ENCODE assay signal across 25 cellular contexts in genomic region chr7:97001221-97001620, GRCh38. TPM values are rescaled to one million over a fixed set of nuclear protein-coding genes. Genes with fewer than 3 reads are reported as not detected.
"Had no signal": no experiment of that assay in that cellular context is flagged by ENCODE, and none has a peak within 500 bp of the region (broad histone marks: within the 10 kb centered on the region; RNA-seq: fewer than 3 reads in every experiment).

No MANE protein-coding gene starts in this region.

- H3K4me1 Mint-ChIP-seq: stimulated activated effector memory CD8-positive, alpha-beta T cell treated with anti-CD3 and anti-CD28 coated beads, Interleukin-12 subunit alpha, Interleukin-12 subunit beta, amount 100 ng/mL, for 72 hours had no signal

- H3K9me3 Mint-ChIP-seq: activated naive CD4-positive, alpha-beta T cell treated with anti-CD3 and anti-CD28 coated beads, Interleukin-2, amount 50 U/mL, for 24 hours; nephron; stimulated activated effector memory CD8-positive, alpha-beta T cell treated with anti-CD3 and anti-CD28 coated beads, Interleukin-12 subunit alpha, Interleukin-12 subunit beta, amount 100 ng/mL, for 72 hours; WTC11 had no signal

- H3K36me3 ChIP-seq: brain microvascular endothelial cell, esophagus squamous epithelium, gastroesophageal sphincter, transverse colon, vagina had no signal

- H3K4me3 Mint-ChIP-seq: activated naive CD4-positive, alpha-beta T cell treated with anti-CD3 and anti-CD28 coated beads, Interleukin-2, amount 50 U/mL, for 24 hours; effector memory CD8-positive, alpha-beta T cell; nephron; stimulated activated effector memory CD8-positive, alpha-beta T cell treated with anti-CD3 and anti-CD28 coated beads, Interleukin-12 subunit alpha, Interleukin-12 subunit beta, amount 100 ng/mL, for 72 hours had no signal

- H3K27ac ChIP-seq: brain microvascular endothelial cell, esophagus squamous epithelium, gastroesophageal sphincter, transverse colon, vagina had no signal

- DNase-seq: activated gamma-delta T cell treated with Interleukin-2 at 50 U/mL for 16 hours; activated T-cell treated with anti-CD3 and anti-CD28 coated beads, Interleukin-2, amount 50 U/mL, for 1 hour; anterior cingulate cortex; brain microvascular endothelial cell; central memory CD4-positive, alpha-beta T cell; dorsolateral prefrontal cortex; effector memory CD8-positive, alpha-beta T cell; esophagus squamous epithelium; hypothalamus; left ventricle myocardium superior; occipital lobe; small intestine; stimulated activated CD4-positive, alpha-beta T cell treated with anti-CD3 and anti-CD28 coated beads, Interleukin-2, amount 100 ng/mL, for 24 hours; T1000; transverse colon had no signal

- H3K36me3 Mint-ChIP-seq: stimulated activated effector memory CD8-positive, alpha-beta T cell treated with anti-CD3 and anti-CD28 coated beads, Interleukin-12 subunit alpha, Interleukin-12 subunit beta, amount 100 ng/mL, for 72 hours; WTC11 had no signal

- H3K4me3 ChIP-seq: esophagus squamous epithelium, gastroesophageal sphincter, transverse colon, vagina had no signal

- H3K27ac Mint-ChIP-seq: activated naive CD4-positive, alpha-beta T cell treated with anti-CD3 and anti-CD28 coated beads, Interleukin-2, amount 50 U/mL, for 24 hours; effector memory CD8-positive, alpha-beta T cell; nephron; stimulated activated effector memory CD8-positive, alpha-beta T cell treated with anti-CD3 and anti-CD28 coated beads, Interleukin-12 subunit alpha, Interleukin-12 subunit beta, amount 100 ng/mL, for 72 hours; WTC11 had no signal

- ATAC-seq: effector memory CD8-positive, alpha-beta T cell; gastroesophageal sphincter; left ventricle myocardium superior; sciatic nerve; stimulated activated effector memory CD8-positive, alpha-beta T cell treated with anti-CD3 and anti-CD28 coated beads, Interleukin-12 subunit alpha, Interleukin-12 subunit beta, amount 100 ng/mL, for 72 hours had no signal

- H3K9me3 ChIP-seq: esophagus squamous epithelium, gastroesophageal sphincter, transverse colon, vagina had no signal

RNA-seq across cellular contexts. Expression of gene DLX6, which starts 4.1 kb away (rescaled TPM):
- total RNA-seq: endothelial cell of umbilical vein, esophagus squamous epithelium, left ventricle myocardium superior, mononuclear cell, sciatic nerve, transverse colon, vagina had no signal

RNA-seq across cellular contexts. Expression of gene DLX5, which starts 23.4 kb away (rescaled TPM):
- total RNA-seq: endothelial cell of umbilical vein, left ventricle myocardium superior, mononuclear cell, myocyte, transverse colon, WTC11 had no signal
